Comparison of ENCODE assay signal across 1 cellular context in the genomic region with DNA sequence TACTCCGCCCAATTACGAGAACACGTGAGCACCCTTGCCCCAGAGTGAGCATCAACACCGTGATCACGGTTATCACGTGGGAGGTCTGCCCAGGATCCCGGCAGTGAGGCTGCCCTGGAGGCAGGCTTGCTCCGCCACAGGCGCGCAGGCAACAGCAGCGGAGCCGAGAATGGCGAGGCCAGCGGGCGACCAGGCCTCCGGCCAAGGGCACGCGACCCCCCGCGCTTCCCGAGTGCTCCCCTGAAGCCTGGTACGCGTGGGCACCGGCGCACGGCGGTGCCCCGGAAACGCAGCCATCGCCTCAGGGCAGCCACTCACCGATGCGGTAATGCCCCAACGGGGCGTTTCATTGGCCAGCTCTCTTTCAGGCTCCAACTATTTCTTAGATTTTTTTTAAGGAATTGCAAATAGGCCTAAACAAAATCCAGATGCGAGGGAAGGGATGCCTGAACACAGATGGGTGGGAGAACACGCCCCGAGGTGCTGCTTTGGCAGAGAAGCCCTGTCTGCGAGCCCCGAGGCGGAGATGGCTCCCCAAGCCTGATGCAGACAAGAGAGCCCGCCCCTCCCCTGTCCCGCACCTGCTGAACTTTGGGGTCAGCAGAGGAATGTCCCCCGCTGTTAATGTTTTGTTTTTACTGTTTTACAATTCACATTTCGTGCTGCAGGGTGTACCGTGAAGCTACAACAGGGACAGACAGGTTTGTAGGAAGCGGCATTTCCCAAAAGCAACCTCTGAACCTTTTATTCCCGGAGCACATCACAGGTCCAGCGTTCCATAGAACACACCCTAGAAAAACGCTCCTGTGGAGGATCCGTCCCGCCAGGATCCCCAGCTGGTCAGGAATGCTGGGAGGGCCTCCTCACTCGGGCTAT.
TF ChIP-seq lines count a peak whose summit lies in the region.

No MANE protein-coding gene starts in this region.

TF ChIP-seq in H1, 55 proteins besides CTCF, POLR2A, EP300 and RAD21 (continued from another document):
- TF ChIP-seq TEAD4 (IDR thresholded peaks at IDR 0.05; ENCODE audit: low read depth, low read length) (peak; percentile 85), CHD1 (IDR thresholded peaks at IDR 0.05; ENCODE audit: low read depth, low read length) (no peak), BACH1 (IDR thresholded peaks at IDR 0.05; ENCODE audit: low read length) (no peak), TAF1 (IDR thresholded peaks at IDR 0.05; ENCODE audit: low read depth, low read length) (peak; percentile 34), KDM4A (IDR thresholded peaks at IDR 0.05; ENCODE audit: low read depth, low read length, severe bottlenecking) (peak; percentile 77), E2F6 (IDR thresholded peaks at IDR 0.05) (peak; percentile 70), PHF8 (conservative IDR thresholded peaks at IDR 0.05; ENCODE audit: low read depth, low read length) (peak; percentile 71), SIX5 (IDR thresholded peaks at IDR 0.05; ENCODE audit: low read depth, low read length) (no peak), TCF12 (IDR thresholded peaks at IDR 0.05; ENCODE audit: low read depth, low read length) (peak; percentile 98), CTBP2 (IDR thresholded peaks at IDR 0.05; ENCODE audit: borderline replicate concordance, insufficient read depth, insufficient read length, low read length) (no peak), KDM5A (IDR thresholded peaks at IDR 0.05; ENCODE audit: low read length) (no peak), EGR1 (IDR thresholded peaks at IDR 0.05; ENCODE audit: borderline replicate concordance, low read depth, low read length) (no peak), CREB1 (IDR thresholded peaks at IDR 0.05) (no peak), NRF1 (IDR thresholded peaks at IDR 0.05; ENCODE audit: low read depth, low read length) (no peak), KDM1A (IDR thresholded peaks at IDR 0.05; ENCODE audit: borderline replicate concordance, low read length) (0 out of 2 replicates have a peak, but pooled peaks have one; percentile 16), CBX8 (IDR thresholded peaks at IDR 0.05; ENCODE audit: borderline replicate concordance, low read depth, low read length) (no peak), JUND (IDR thresholded peaks at IDR 0.05; ENCODE audit: low read length) (no peak), CBX5 (IDR thresholded peaks at IDR 0.05; ENCODE audit: low read depth, low read length) (no peak), ATF2 (IDR thresholded peaks at IDR 0.05; ENCODE audit: low read length) (peak; percentile 70; the same call in 1 of the 2 replicates), RFX5 (IDR thresholded peaks at IDR 0.05; ENCODE audit: borderline replicate concordance, low read depth, low read length) (no peak), GTF2F1 (IDR thresholded peaks at IDR 0.05; ENCODE audit: borderline replicate concordance, low read depth, low read length) (no peak), FOSL1 (IDR thresholded peaks at IDR 0.05; ENCODE audit: insufficient read depth, low read depth, low read length) (no peak), JUN (IDR thresholded peaks at IDR 0.05; ENCODE audit: low read depth, low read length) (no peak), POLR2AphosphoS5 (IDR thresholded peaks at IDR 0.05; ENCODE audit: low read depth, low read length) (peak; percentile 28; the same call in 1 of the 2 replicates), NANOG (IDR thresholded peaks at IDR 0.05; ENCODE audit: insufficient read depth, low read depth, low read length, poor library complexity, severe bottlenecking) (no peak), USF2 (IDR thresholded peaks at IDR 0.05; ENCODE audit: low read length) (peak; percentile 78), TAF7 (optimal IDR thresholded peaks at IDR 0.05; ENCODE audit: borderline replicate concordance, low read depth, low read length) (peak; percentile 19), ASH2L (IDR thresholded peaks at IDR 0.05; ENCODE audit: low read length) (no peak), TBP (IDR thresholded peaks at IDR 0.05; ENCODE audit: low read depth, low read length) (no peak; the same call in none of the 2 replicates), SIRT6 (IDR thresholded peaks at IDR 0.05; ENCODE audit: low read length) (no peak), BRCA1 (IDR thresholded peaks at IDR 0.05; ENCODE audit: low read depth, low read length) (no peak), SRF (IDR thresholded peaks at IDR 0.05; ENCODE audit: low read depth, low read length) (no peak), EZH2 (IDR thresholded peaks at IDR 0.05; ENCODE audit: low read depth, low read length, severe bottlenecking) (no peak), SP1 (IDR thresholded peaks at IDR 0.05; ENCODE audit: low read depth, low read length) (peak; percentile 72), BCL11A (IDR thresholded peaks at IDR 0.05; ENCODE audit: low read depth in 2 of 2, low read length in 2 of 2) (no peak), SAP30 (IDR thresholded peaks at IDR 0.05; ENCODE audit: insufficient read depth, insufficient replicate concordance, low read length) (no peak), SIN3A (conservative IDR thresholded peaks at IDR 0.05 in 1 of 2, IDR thresholded peaks at IDR 0.05 in 1 of 2; ENCODE audit: low read depth in 1 of 2, low read length in 2 of 2) (no peak), MAX (IDR thresholded peaks at IDR 0.05) (peak; percentile 90), HDAC6 (IDR thresholded peaks at IDR 0.05; ENCODE audit: low read depth, low read length) (no peak), CHD7 (IDR thresholded peaks at IDR 0.05; ENCODE audit: insufficient replicate concordance, low read length) (no peak), SP2 (IDR thresholded peaks at IDR 0.05; ENCODE audit: low read length) (no peak), POU5F1 (IDR thresholded peaks at IDR 0.05; ENCODE audit: low read depth, low read length) (no peak), SP4 (IDR thresholded peaks at IDR 0.05; ENCODE audit: low read length) (no peak), MAFK (IDR thresholded peaks at IDR 0.05; ENCODE audit: low read depth, low read length) (no peak), GABPA (IDR thresholded peaks at IDR 0.05; ENCODE audit: borderline replicate concordance, insufficient read depth, low read length) (no peak), ZNF274 (IDR thresholded peaks at IDR 0.05; ENCODE audit: borderline replicate concordance, extremely low read depth, low read length) (no peak), CEBPB (IDR thresholded peaks at IDR 0.05; ENCODE audit: low read depth, low read length) (no peak), RNF2 (IDR thresholded peaks at IDR 0.05; ENCODE audit: borderline replicate concordance, low read depth, low read length, missing control alignments, poor library complexity, severe bottlenecking) (no peak), YY1 (IDR thresholded peaks at IDR 0.05; ENCODE audit: low read depth, low read length) (peak; percentile 35; the same call in 1 of the 2 replicates), CHD2 (IDR thresholded peaks at IDR 0.05; ENCODE audit: low read length) (no peak), RBBP5 (IDR thresholded peaks at IDR 0.05; ENCODE audit: borderline replicate concordance, low read depth, low read length) (no peak)
- TF ChIP-seq, protein P1, sequence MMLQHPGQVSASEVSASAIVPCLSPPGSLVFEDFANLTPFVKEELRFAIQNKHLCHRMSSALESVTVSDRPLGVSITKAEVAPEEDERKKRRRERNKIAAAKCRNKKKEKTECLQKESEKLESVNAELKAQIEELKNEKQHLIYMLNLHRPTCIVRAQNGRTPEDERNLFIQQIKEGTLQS (IDR thresholded peaks at IDR 0.05; ENCODE audit: insufficient read depth, low read depth, low read length) = no peak
